ENCODE assay signal across 8 cellular contexts in the genomic region with DNA sequence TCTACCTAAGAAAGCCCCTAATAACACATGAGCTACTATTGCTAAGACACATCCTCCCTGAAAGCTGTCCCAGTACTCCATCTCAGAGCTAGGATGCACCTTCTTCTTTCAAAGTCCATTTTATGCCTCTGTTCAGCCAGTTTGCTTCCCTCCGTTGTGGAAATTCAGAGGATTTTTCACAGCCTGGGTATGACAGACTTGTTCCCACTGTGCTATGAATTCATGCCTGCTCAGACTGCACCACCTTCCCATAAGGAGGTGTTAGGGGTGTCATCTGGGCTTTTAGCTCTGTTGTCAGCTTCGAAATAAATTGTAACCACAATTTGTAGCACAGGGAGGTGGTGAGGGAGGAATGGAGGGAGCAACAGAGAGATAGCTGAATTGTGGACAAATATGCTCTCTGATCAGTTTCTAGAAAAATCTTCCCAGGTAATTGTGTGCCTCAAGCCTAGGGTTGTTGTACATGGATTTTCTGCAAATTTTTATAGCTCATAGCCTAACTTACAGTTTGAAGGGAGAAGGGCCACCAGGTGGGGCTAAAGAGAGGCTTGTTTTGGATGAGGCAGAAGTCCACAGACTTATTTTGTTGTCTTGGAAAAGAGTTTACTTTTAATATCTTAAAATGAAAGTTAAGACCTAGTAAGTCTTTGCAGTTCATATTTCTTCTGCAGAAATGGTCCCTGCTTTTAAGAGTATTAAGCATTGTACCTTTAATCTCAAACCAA.
DNase-seq lines count a peak whose midpoint lies in the region; ATAC-seq and TF ChIP-seq lines count a peak whose summit lies in the region.

No MANE protein-coding gene starts in this region.

- no peaks in the 10 kb centered on the region for H3K27me3 ChIP-seq in A673 (replicated peaks; ENCODE audit: insufficient read depth, low read depth, low read length, poor library complexity)

- no peaks in the 10 kb centered on the region for H3K27me3 Mint-ChIP-seq in neural crest cell (ENCODE audit: low read depth)

- peak; percentile 89 for DNase-seq in A673 (ENCODE audit: low spot score)
- peak; percentile 48 for DNase-seq in GM03348 (ENCODE audit: low spot score)
- peak; percentile 28 for DNase-seq in SHP77 treated with DMSO at 0.1 percent for 48 hours (lab: John Stamatoyannopoulos, UW)
- peak; percentile 35 to 54 for DNase-seq in erythroblast (lab: John Stamatoyannopoulos, UW)
- DNase-seq in neural crest cell (ENCODE audit: low read depth, low spot score) = peak; percentile 58
- no peak for DNase-seq in NCI-H2107 treated with DMSO at 0.1 percent for 48 hours (lab: John Stamatoyannopoulos, UW; ENCODE audit: unreplicated experiment)
- DNase-seq in activated CD8-positive, alpha-beta memory T cell treated with anti-CD3 and anti-CD28 coated beads, Interleukin-2, amount 50 U/mL, for 4 hours = no peak

- peak; percentile 83 for TF ChIP-seq CTCF in A673 (conservative IDR thresholded peaks at IDR 0.05; ENCODE audit: low read depth, low read length)
- peak; percentile 77 for TF ChIP-seq CTCF in neural crest cell (conservative IDR thresholded peaks at IDR 0.05)

- H3K36me3 Mint-ChIP-seq in neural crest cell (ENCODE audit: low read depth) = no peaks in the 10 kb centered on the region

- H3K4me3 Mint-ChIP-seq in neural crest cell = no peak overlapping the region

- H3K4me1 Mint-ChIP-seq in neural crest cell = peaks cover 63% of the 10 kb centered on the region

- H3K27ac Mint-ChIP-seq in neural crest cell (ENCODE audit: unreplicated experiment) = peak overlapping the region; percentile 47

- H3K9me3 ChIP-seq in A673 (ENCODE audit: low read depth, low read length, poor library complexity, severe bottlenecking) = no peaks in the 10 kb centered on the region

- no TSS peak for BruUV-seq in A673 (replicated peaks; lab: Mats Ljungman, UMichigan)

- TF ChIP-seq POLR2A in erythroblast (IDR thresholded peaks at IDR 0.05; ENCODE audit: low read length) = no peak

- ATAC-seq in HG03432 (IDR thresholded peaks at IDR 0.05; ENCODE audit: unreplicated experiment) = peak; percentile 30

- peak overlapping the region; percentile 97 for H3K27ac ChIP-seq in A673 (ENCODE audit: low read depth, low read length, poor library complexity, severe bottlenecking)

- CTCF ChIA-PET in A673 (lab: Charles Lee) = interaction anchor here (0.5 to 1.7 kb wide), 17 partner anchors 8 to 534 kb away, joined by 3 to 14 read pairs (median 3); no protein-coding TSS in a partner anchor

- intact Hi-C loops in A673 (cut with micrococcal nuclease; ENCODE audit: unreplicated experiment) = loop anchor here (2.0 to 5.0 kb wide), 3 partner anchors 44 to 422 kb away; no protein-coding TSS in a partner anchor

- H3K4me3 ChIP-seq in A673 (ENCODE audit: low read depth, low read length, poor library complexity, severe bottlenecking) = no peak overlapping the region

- H3K36me3 ChIP-seq in A673 (ENCODE audit: insufficient read depth, low read length, poor library complexity, severe bottlenecking) = no peaks in the 10 kb centered on the region

- H3K9me3 Mint-ChIP-seq in neural crest cell = no peaks in the 10 kb centered on the region

- POLR2A ChIA-PET in A673 (lab: Charles Lee; ENCODE audit: low non-redundant PET) = interaction anchor here (0.6 to 0.7 kb wide), 4 partner anchors 20 to 301 kb away, joined by 3 to 9 read pairs (median 4); no protein-coding TSS in a partner anchor

- peaks cover 99% of the 10 kb centered on the region for H3K4me1 ChIP-seq in A673 (ENCODE audit: insufficient read depth, low read length, poor library complexity, severe bottlenecking)

Comparison
In these comparisons a context has a peak if more than half of its experiments do, and no peak if none do; other contexts are left out.
1. DNase-seq: peak in A673 (single experiment), GM03348 (single experiment), SHP77 treated with DMSO at 0.1 percent for 48 hours (single experiment), erythroblast (2 of 2) and neural crest cell (single experiment); none in NCI-H2107 treated with DMSO at 0.1 percent for 48 hours (single experiment) and activated CD8-positive, alpha-beta memory T cell treated with anti-CD3 and anti-CD28 coated beads, Interleukin-2, amount 50 U/mL, for 4 hours (single experiment).